Comparison of ENCODE assay signal across 17 cellular contexts in genomic region chr1:117683571-117684285, GRCh38.
A peak's percentile ranks its signal among the peaks of the same experiment; 100 is the strongest.
DNase-seq lines count a peak whose midpoint lies in the region; TF ChIP-seq lines count a peak whose summit lies in the region.
"Had no signal": no experiment of that assay in that cellular context is flagged by ENCODE, and none has a peak within 500 bp of the region (broad histone marks: within the 10 kb centered on the region; RNA-seq: fewer than 3 reads in every experiment).

No MANE protein-coding gene starts in this region.

- H3K9me3 Mint-ChIP-seq in MCF 10A (ENCODE audit: unreplicated experiment): no peaks in the 10 kb centered on the region
- H3K9me3 Mint-ChIP-seq: activated T-cell treated with anti-CD3 and anti-CD28 coated beads, Interleukin-2, amount 50 U/mL, for 72 hours; CD14-positive monocyte had no signal

- H3K27me3 ChIP-seq in SJSA1 (replicated peaks) (no peaks in the 10 kb centered on the region), skeletal muscle tissue (ENCODE audit: control insufficient read depth in 3 of 3, insufficient read depth in 3 of 3, low read length in 3 of 3) (no peaks in the 10 kb centered on the region)
- H3K27me3 ChIP-seq: gastroesophageal sphincter had no signal

- H3K36me3 ChIP-seq in SJSA1 (no peaks in the 10 kb centered on the region), skeletal muscle tissue (ENCODE audit: control insufficient read depth in 3 of 3, insufficient read depth in 3 of 3, low read length in 3 of 3) (no peaks in the 10 kb centered on the region)
- H3K36me3 ChIP-seq: gastroesophageal sphincter, HAP-1, thoracic aorta had no signal

- no peak for TF ChIP-seq CTCF in MCF 10A (IDR thresholded peaks at IDR 0.05; ENCODE audit: unreplicated experiment)

- peaks cover 67% of the 10 kb centered on the region for H3K4me1 ChIP-seq in SJSA1 (replicated peaks)
- H3K4me1 ChIP-seq in skeletal muscle tissue (ENCODE audit: control insufficient read depth in 3 of 3, insufficient read depth in 3 of 3, low read length in 3 of 3): peaks cover 74 to 84% (median 78%) of the 10 kb centered on the region in 3 donors
- H3K4me1 ChIP-seq: HAP-1 had no signal

- DNase-seq in GM04503 (ENCODE audit: low read depth) (peak; percentile 63), SJSA1 (ENCODE audit: low read depth in 1 of 2, low spot score in 2 of 2) (peak; percentile 77 to 87), glomerular visceral epithelial cell (ENCODE audit: extremely low spot score) (peak; percentile 35), NCI-H69 (lab: John Stamatoyannopoulos, UW) (no peak), iPS-NIHi7 (ENCODE audit: extremely low spot score) (no peak), pons (ENCODE audit: low spot score) (no peak), MCF 10A (ENCODE audit: unreplicated experiment) (no peak)
- DNase-seq: activated T-cell treated with anti-CD3 and anti-CD28 coated beads, Interleukin-2, amount 50 U/mL, for 72 hours; NCI-H1417; NK-92 treated with Interleukin-12 subunit alpha and Interleukin-12 subunit beta, amount 100 ng/mL, for 24 hours; nucleus accumbens; stimulated activated CD4-positive, alpha-beta T cell treated with anti-CD3 and anti-CD28 coated beads, Interleukin-4, amount 100 ng/mL, for 4 hours had no signal

- intact Hi-C loops in MCF 10A (cut with micrococcal nuclease): no loop called here

- BruUV-seq in MCF 10A (replicated peaks; lab: Mats Ljungman, UMichigan): no TSS peak

- H3K4me1 Mint-ChIP-seq in MCF 10A (ENCODE audit: insufficient read depth, unreplicated experiment): peaks cover 8% of the 10 kb centered on the region
- H3K4me1 Mint-ChIP-seq: CD14-positive monocyte had no signal

- peak overlapping the region; percentile 51 for H3K27ac ChIP-seq in SJSA1
- H3K27ac ChIP-seq in skeletal muscle tissue (ENCODE audit: low read depth, low read length): peak overlapping the region; percentile 4

- POLR2A ChIA-PET in MCF 10A (lab: Yijun Ruan, JAX): no interaction called here

- CTCF ChIA-PET in MCF 10A (lab: Yijun Ruan, JAX): interaction anchor here (0.6 to 0.9 kb wide), 3 partner anchors 11 to 1109 kb away, joined by 3 to 5 read pairs (median 4); no protein-coding TSS in a partner anchor

- no peaks in the 10 kb centered on the region for H3K36me3 Mint-ChIP-seq in MCF 10A (ENCODE audit: insufficient read depth, unreplicated experiment)
- H3K36me3 Mint-ChIP-seq: CD14-positive monocyte had no signal

- H3K27ac Mint-ChIP-seq in MCF 10A (ENCODE audit: low read depth, unreplicated experiment): no peak overlapping the region
- H3K27ac Mint-ChIP-seq: activated T-cell treated with anti-CD3 and anti-CD28 coated beads, Interleukin-2, amount 50 U/mL, for 72 hours; CD14-positive monocyte had no signal

- H3K4me3 ChIP-seq in SJSA1 (no peak overlapping the region), skeletal muscle tissue (ENCODE audit: low read length in 3 of 3) (no peak overlapping the region)
- H3K4me3 ChIP-seq: gastroesophageal sphincter, HAP-1, thoracic aorta had no signal

- H3K4me3 Mint-ChIP-seq in MCF 10A (ENCODE audit: unreplicated experiment): no peak overlapping the region
- H3K4me3 Mint-ChIP-seq: activated T-cell treated with anti-CD3 and anti-CD28 coated beads, Interleukin-2, amount 50 U/mL, for 72 hours; CD14-positive monocyte had no signal

- no peaks in the 10 kb centered on the region for H3K9me3 ChIP-seq in SJSA1 (replicated peaks)
- no peaks in the 10 kb centered on the region for H3K9me3 ChIP-seq in skeletal muscle tissue (ENCODE audit: control insufficient read depth in 3 of 3, low read length in 3 of 3)
- H3K9me3 ChIP-seq: gastroesophageal sphincter, HAP-1, thoracic aorta had no signal

- no peak overlapping the region for H3K9ac ChIP-seq in skeletal muscle tissue (ENCODE audit: low read depth in 1 of 3, low read length in 3 of 3)

- peaks cover under 1% of the 10 kb centered on the region for H3K27me3 Mint-ChIP-seq in MCF 10A (ENCODE audit: insufficient read depth, unreplicated experiment)

Comparison
In these comparisons a context has a peak if more than half of its experiments do, and no peak if none do; other contexts are left out.
1. DNase-seq: peak in GM04503 (single experiment), SJSA1 (2 of 2) and glomerular visceral epithelial cell (single experiment); none in NCI-H69 (single experiment), iPS-NIHi7 (single experiment), pons (single experiment) and MCF 10A (single experiment).